Comparison of ENCODE assay signal across 1 cellular context in the genomic region with DNA sequence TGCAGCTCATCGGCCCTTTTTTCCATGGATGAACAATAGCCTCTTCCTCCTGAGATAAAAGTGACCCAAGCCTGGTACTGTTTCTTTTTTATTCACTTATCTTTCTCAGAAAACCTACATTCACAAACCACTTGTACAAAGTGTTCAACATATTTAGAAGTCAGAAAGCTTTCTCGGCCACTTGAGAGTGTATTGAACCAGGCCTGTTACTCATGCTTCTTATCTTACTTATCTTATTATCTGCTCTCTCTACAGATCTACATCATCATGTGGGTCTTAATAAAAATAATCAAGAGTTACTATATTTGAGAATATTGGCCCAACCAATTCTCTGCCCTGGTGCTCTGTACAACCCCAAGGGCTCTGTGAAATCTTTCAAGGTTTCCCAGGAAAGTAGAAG.
TF ChIP-seq lines count a peak whose summit lies in the region.

No MANE protein-coding gene starts in this region.

TF ChIP-seq in SK-N-SH treated with all-trans-retinoic acid at 6 μM for 48 hours, 23 proteins besides CTCF, POLR2A, EP300 and RAD21 (continued from another document):
- TF ChIP-seq, protein P1, sequence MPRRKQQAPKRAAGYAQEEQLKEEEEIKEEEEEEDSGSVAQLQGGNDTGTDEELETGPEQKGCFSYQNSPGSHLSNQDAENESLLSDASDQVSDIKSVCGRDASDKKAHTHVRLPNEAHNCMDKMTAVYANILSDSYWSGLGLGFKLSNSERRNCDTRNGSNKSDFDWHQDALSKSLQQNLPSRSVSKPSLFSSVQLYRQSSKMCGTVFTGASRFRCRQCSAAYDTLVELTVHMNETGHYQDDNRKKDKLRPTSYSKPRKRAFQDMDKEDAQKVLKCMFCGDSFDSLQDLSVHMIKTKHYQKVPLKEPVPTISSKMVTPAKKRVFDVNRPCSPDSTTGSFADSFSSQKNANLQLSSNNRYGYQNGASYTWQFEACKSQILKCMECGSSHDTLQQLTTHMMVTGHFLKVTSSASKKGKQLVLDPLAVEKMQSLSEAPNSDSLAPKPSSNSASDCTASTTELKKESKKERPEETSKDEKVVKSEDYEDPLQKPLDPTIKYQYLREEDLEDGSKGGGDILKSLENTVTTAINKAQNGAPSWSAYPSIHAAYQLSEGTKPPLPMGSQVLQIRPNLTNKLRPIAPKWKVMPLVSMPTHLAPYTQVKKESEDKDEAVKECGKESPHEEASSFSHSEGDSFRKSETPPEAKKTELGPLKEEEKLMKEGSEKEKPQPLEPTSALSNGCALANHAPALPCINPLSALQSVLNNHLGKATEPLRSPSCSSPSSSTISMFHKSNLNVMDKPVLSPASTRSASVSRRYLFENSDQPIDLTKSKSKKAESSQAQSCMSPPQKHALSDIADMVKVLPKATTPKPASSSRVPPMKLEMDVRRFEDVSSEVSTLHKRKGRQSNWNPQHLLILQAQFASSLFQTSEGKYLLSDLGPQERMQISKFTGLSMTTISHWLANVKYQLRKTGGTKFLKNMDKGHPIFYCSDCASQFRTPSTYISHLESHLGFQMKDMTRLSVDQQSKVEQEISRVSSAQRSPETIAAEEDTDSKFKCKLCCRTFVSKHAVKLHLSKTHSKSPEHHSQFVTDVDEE (CRISPR knock-in tag; IDR thresholded peaks at IDR 0.05): no peak
- TF ChIP-seq TOX (CRISPR knock-in tag; IDR thresholded peaks at IDR 0.05; ENCODE audit: borderline replicate concordance): no peak
- TF ChIP-seq OSR1 (CRISPR knock-in tag; IDR thresholded peaks at IDR 0.05): no peak
- TF ChIP-seq GLIS3 (CRISPR knock-in tag; IDR thresholded peaks at IDR 0.05): no peak
